Comparison of ENCODE assay signal across 11 cellular contexts in the genomic region with DNA sequence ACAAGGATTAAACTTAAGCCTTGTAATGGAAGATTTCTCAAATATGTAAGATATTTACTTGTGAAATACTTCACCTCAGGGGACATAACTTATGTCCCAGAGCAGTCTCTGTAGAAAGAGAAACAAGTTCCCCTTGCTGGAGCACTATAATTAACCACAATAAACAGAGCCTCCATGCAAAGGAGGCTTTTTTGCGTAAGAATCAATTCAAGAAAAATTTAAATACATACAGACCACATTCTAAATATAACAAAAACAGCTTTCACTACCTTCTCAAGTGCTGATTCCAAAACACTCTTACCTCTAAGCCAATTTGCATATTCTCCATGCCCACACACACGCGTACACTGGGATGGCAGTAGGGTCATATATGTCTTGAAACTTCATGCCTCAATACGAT. TPM values are rescaled to one million over a fixed set of nuclear protein-coding genes. Genes with fewer than 3 reads are reported as not detected.
DNase-seq lines count a peak whose midpoint lies in the region; ATAC-seq and TF ChIP-seq lines count a peak whose summit lies in the region.
"Had no signal": no experiment of that assay in that cellular context is flagged by ENCODE, and none has a peak within 500 bp of the region (broad histone marks: within the 10 kb centered on the region; RNA-seq: fewer than 3 reads in every experiment).

No MANE protein-coding gene starts in this region.

- no peaks in the 10 kb centered on the region for H3K27me3 Mint-ChIP-seq in T-helper 17 cell
- H3K27me3 Mint-ChIP-seq: CD8-positive, alpha-beta memory T cell had no signal

- DNase-seq in GM12865 (ENCODE audit: low read depth) (peak; percentile 76), T-helper 17 cell (no peak), coronary artery (ENCODE audit: low spot score) (no peak), anterior cingulate cortex (lab: John Stamatoyannopoulos, UW) (no peak), ecto neural progenitor cell (ENCODE audit: low spot score) (no peak), NCI-H345 (lab: John Stamatoyannopoulos, UW) (no peak)
- DNase-seq: CD8-positive, alpha-beta memory T cell; midbrain had no signal

- no peak overlapping the region for H3K27ac Mint-ChIP-seq in T-helper 17 cell

- no peaks in the 10 kb centered on the region for H3K4me1 Mint-ChIP-seq in T-helper 17 cell
- H3K4me1 Mint-ChIP-seq: CD8-positive, alpha-beta memory T cell had no signal

- no peak for TF ChIP-seq CTCF in GM12865 (IDR thresholded peaks at IDR 0.05; ENCODE audit: insufficient read depth, low read depth, low read length, missing control alignments)
- no peak for TF ChIP-seq CTCF in coronary artery (IDR thresholded peaks at IDR 0.05)

- H3K36me3 Mint-ChIP-seq in T-helper 17 cell (ENCODE audit: low read depth) = no peaks in the 10 kb centered on the region

- H3K4me3 ChIP-seq in GM12865 (ENCODE audit: low read depth, low read length) (no peak overlapping the region), coronary artery (no peak overlapping the region)
- H3K4me3 ChIP-seq: Peyer's patch had no signal

- no peaks in the 10 kb centered on the region for H3K9me3 ChIP-seq in T-helper 17 cell (ENCODE audit: control insufficient read depth, low read length, poor library complexity, severe bottlenecking)
- H3K9me3 ChIP-seq: Peyer's patch had no signal

- H3K27ac ChIP-seq in coronary artery = no peak overlapping the region
- H3K27ac ChIP-seq: Peyer's patch had no signal

- H3K4me3 Mint-ChIP-seq in T-helper 17 cell = no peak overlapping the region
- H3K4me3 Mint-ChIP-seq: CD8-positive, alpha-beta memory T cell had no signal

- ATAC-seq in GM21367 (IDR thresholded peaks at IDR 0.05; ENCODE audit: unreplicated experiment) (peak; percentile 96), HG03139 (IDR thresholded peaks at IDR 0.05; ENCODE audit: unreplicated experiment) (peak; percentile 71), T-helper 17 cell (peak; percentile 42)

RNA-seq across cellular contexts. Expression of a gene that starts 30.7 kb away (rescaled TPM):
- 1 to 10 TPM; 2.2 to 2.3 TPM for total RNA-seq in T-helper 17 cell

RNA-seq across cellular contexts. Expression of a gene that starts 42.5 kb away (rescaled TPM):
- total RNA-seq in T-helper 17 cell = 10 to 100 TPM; 17.7 to 18.6 TPM

RNA-seq across cellular contexts. Expression of a gene that starts 53.1 kb away (rescaled TPM):
- total RNA-seq in T-helper 17 cell = 1 to 10 TPM; 3.9 to 5.9 TPM

Comparison
In these comparisons a context has a peak if more than half of its experiments do, and no peak if none do; other contexts are left out.
1. ATAC-seq: peak in every context shown above with its lines; median percentile 96 in GM21367; 71 in HG03139; 42 in T-helper 17 cell.